Comparison of ENCODE assay signal across 22 cellular contexts in the genomic region with DNA sequence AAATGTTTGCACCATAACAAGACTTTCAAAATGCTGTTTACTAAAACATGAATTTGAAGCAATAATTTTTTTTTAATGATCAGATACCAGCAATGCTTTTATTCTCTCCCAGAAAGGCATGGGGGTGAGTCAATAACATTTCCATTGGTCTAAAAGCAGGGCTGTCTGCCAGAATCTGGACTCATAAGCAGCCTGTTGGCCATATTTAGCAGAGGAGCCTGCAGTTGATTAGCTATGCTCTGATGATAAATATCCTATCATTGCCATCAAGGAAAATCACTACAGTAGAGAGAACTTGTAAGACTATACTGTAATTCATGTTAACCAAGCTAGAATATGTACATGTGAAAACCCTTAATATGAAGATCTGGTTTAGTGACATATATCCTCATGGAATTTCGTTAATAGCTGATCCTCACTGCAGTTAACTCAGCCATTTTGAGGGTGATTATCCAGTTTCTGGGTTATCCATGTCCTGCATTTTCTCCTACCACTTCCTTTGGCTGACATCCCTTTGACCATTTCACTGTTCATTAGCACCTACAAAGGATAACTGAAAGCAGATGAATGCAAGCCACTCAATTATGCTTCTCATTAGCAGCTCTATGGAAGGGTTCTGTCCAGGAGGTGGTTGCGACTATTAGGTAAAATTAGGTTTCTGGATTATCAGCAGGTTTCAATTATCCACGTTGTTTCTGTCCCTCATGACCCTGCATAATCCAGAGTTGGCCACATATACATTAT.
DNase-seq lines count a peak whose midpoint lies in the region; TF ChIP-seq lines count a peak whose summit lies in the region.
"Had no signal": no experiment of that assay in that cellular context is flagged by ENCODE, and none has a peak within 500 bp of the region (broad histone marks: within the 10 kb centered on the region; RNA-seq: fewer than 3 reads in every experiment).

No MANE protein-coding gene starts in this region.

- no TSS peak for BruUV-seq in MCF 10A (replicated peaks; lab: Mats Ljungman, UMichigan)

- H3K27me3 Mint-ChIP-seq in MCF 10A (ENCODE audit: insufficient read depth, unreplicated experiment): peaks cover 10% of the 10 kb centered on the region
- H3K27me3 Mint-ChIP-seq in activated naive CD8-positive, alpha-beta T cell treated with anti-CD3 and anti-CD28 coated beads for 36 hours: no peaks in the 10 kb centered on the region

- H3K4me1 ChIP-seq in breast epithelium: no peaks in the 10 kb centered on the region
- H3K4me1 ChIP-seq: ascending aorta, gastrocnemius medialis, tibial nerve had no signal

- no peak overlapping the region for H3K27ac ChIP-seq in breast epithelium
- H3K27ac ChIP-seq: ascending aorta, gastrocnemius medialis, skin epidermis, tibial nerve had no signal

- H3K4me3 Mint-ChIP-seq in MCF 10A (ENCODE audit: unreplicated experiment): no peak overlapping the region
- no peak overlapping the region for H3K4me3 Mint-ChIP-seq in activated naive CD8-positive, alpha-beta T cell treated with anti-CD3 and anti-CD28 coated beads for 36 hours
- H3K4me3 Mint-ChIP-seq: natural killer cell; T-helper 2 cell treated with Interferon-gamma antibody and Interleukin-4, amounts not matched to agents 5 μg/mL and 100 μg/mL, for 36 hours had no signal

- no peaks in the 10 kb centered on the region for H3K9me3 ChIP-seq in breast epithelium
- H3K9me3 ChIP-seq: ascending aorta, gastrocnemius medialis, HAP-1, tibial nerve had no signal

- H3K36me3 ChIP-seq in breast epithelium: no peaks in the 10 kb centered on the region
- H3K36me3 ChIP-seq: ascending aorta, gastrocnemius medialis, HAP-1, tibial nerve had no signal

- no peak for TF ChIP-seq CTCF in MCF 10A (IDR thresholded peaks at IDR 0.05; ENCODE audit: unreplicated experiment)
- no peak for TF ChIP-seq CTCF in breast epithelium (IDR thresholded peaks at IDR 0.05)

- H3K27me3 ChIP-seq in breast epithelium: peaks cover 0 to 21% of the 10 kb centered on the region in 2 donors
- H3K27me3 ChIP-seq: ascending aorta, gastrocnemius medialis, tibial nerve had no signal

- H3K36me3 Mint-ChIP-seq in MCF 10A (ENCODE audit: insufficient read depth, unreplicated experiment): no peaks in the 10 kb centered on the region
- no peaks in the 10 kb centered on the region for H3K36me3 Mint-ChIP-seq in activated naive CD8-positive, alpha-beta T cell treated with anti-CD3 and anti-CD28 coated beads for 36 hours
- H3K36me3 Mint-ChIP-seq: natural killer cell had no signal

- H3K27ac Mint-ChIP-seq in MCF 10A (ENCODE audit: low read depth, unreplicated experiment): no peak overlapping the region
- no peak overlapping the region for H3K27ac Mint-ChIP-seq in activated naive CD8-positive, alpha-beta T cell treated with anti-CD3 and anti-CD28 coated beads for 36 hours
- H3K27ac Mint-ChIP-seq: natural killer cell; T-helper 2 cell treated with Interferon-gamma antibody and Interleukin-4, amounts not matched to agents 5 μg/mL and 100 μg/mL, for 36 hours had no signal

- peak; percentile 9 for DNase-seq in MCF 10A (ENCODE audit: unreplicated experiment)
- no peak for DNase-seq in breast epithelium (ENCODE audit: low spot score in 2 of 2)
- DNase-seq in amniotic stem cell (lab: John Stamatoyannopoulos, UW): peak; percentile 0
- peak; percentile 72 for DNase-seq in fibroblast of peridontal ligament (ENCODE audit: extremely low read depth)
- no peak for DNase-seq in activated naive CD4-positive, alpha-beta T cell treated with anti-CD3 and anti-CD28 coated beads, Interleukin-2, amount 50 U/mL, for 16 hours
- no peak for DNase-seq in stimulated activated naive CD4-positive, alpha-beta T cell treated with Interleukin-2 at 50 U/mL for 16 hours (lab: John Stamatoyannopoulos, UW)
- no peak for DNase-seq in NCI-H1092 (lab: John Stamatoyannopoulos, UW)
- DNase-seq in activated naive CD8-positive, alpha-beta T cell treated with anti-CD3 and anti-CD28 coated beads for 36 hours: no peak
- DNase-seq: 8988T; activated CD4-positive, CD25-positive, alpha-beta regulatory T cell treated with anti-CD3 and anti-CD28 coated beads, Interleukin-2, amount 50 U/mL, for 72 hours; activated effector memory CD4-positive, alpha-beta T cell treated with anti-CD3 and anti-CD28 coated beads, Interleukin-2, amount 50 U/mL, for 16 hours; gastrocnemius medialis; natural killer cell; NCI-H2081; NCI-H526; posterior cingulate gyrus had no signal

- POLR2A ChIA-PET in MCF 10A (lab: Yijun Ruan, JAX): no interaction called here

- no peaks in the 10 kb centered on the region for H3K4me1 Mint-ChIP-seq in MCF 10A (ENCODE audit: insufficient read depth, unreplicated experiment)
- H3K4me1 Mint-ChIP-seq in activated naive CD8-positive, alpha-beta T cell treated with anti-CD3 and anti-CD28 coated beads for 36 hours: no peaks in the 10 kb centered on the region
- H3K4me1 Mint-ChIP-seq: natural killer cell had no signal

- intact Hi-C loops in MCF 10A (cut with micrococcal nuclease) (no loop called here), breast epithelium (cut with DNase I; ENCODE audit: low total_unique reads) (no loop called here)

- TF ChIP-seq POLR2A in breast epithelium (IDR thresholded peaks at IDR 0.05): no peak

- CTCF ChIA-PET in MCF 10A (lab: Yijun Ruan, JAX): no interaction called here

- H3K4me3 ChIP-seq in breast epithelium: no peak overlapping the region
- H3K4me3 ChIP-seq: ascending aorta, gastrocnemius medialis, HAP-1, lung, skin epidermis, tibial nerve had no signal

- H3K9me3 Mint-ChIP-seq in MCF 10A (ENCODE audit: unreplicated experiment): no peaks in the 10 kb centered on the region
- H3K9me3 Mint-ChIP-seq in activated naive CD8-positive, alpha-beta T cell treated with anti-CD3 and anti-CD28 coated beads for 36 hours: no peaks in the 10 kb centered on the region
- H3K9me3 Mint-ChIP-seq: natural killer cell; T-helper 2 cell treated with Interferon-gamma antibody and Interleukin-4, amounts not matched to agents 5 μg/mL and 100 μg/mL, for 36 hours had no signal

Comparison
In these comparisons a context has a peak if more than half of its experiments do, and no peak if none do; other contexts are left out.
1. DNase-seq: peak in MCF 10A (single experiment), amniotic stem cell (single experiment) and fibroblast of peridontal ligament (single experiment); none in breast epithelium (0 of 2), activated naive CD4-positive, alpha-beta T cell treated with anti-CD3 and anti-CD28 coated beads, Interleukin-2, amount 50 U/mL, for 16 hours (single experiment), stimulated activated naive CD4-positive, alpha-beta T cell treated with Interleukin-2 at 50 U/mL for 16 hours (single experiment), NCI-H1092 (single experiment) and activated naive CD8-positive, alpha-beta T cell treated with anti-CD3 and anti-CD28 coated beads for 36 hours (single experiment).